16 cellular contexts compared by ENCODE assay signal in the genomic region with DNA sequence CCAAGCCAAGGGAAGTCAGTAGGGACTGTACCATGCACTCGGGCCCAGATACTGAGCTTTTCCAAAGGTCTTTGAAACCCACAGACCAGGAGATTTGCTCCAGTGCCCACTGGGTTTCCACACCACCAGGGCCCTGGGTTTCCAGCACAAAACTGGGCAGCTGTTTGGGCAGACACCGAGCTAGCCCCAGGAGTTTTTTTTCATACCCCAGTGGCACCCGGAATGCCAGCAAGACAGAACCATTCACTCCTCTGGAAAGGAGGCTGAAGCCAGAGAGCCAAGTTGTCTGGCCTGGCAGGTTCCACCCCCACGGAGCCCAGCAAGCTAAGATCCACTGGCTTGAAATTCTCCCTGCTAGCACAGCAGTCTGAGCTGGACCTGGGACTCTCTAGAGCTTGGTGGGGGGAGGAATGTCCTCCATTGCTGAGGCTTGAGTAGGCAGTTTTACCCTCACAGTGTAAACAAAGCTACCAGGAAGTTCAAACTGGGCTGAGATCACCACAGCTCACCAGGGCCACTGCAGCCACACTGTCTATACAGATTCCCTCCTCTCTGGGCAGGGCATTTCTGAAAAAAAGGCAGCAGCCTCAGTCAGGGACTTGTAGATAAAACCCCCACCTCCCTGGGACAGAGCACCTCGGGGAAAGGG.
A peak's percentile ranks its signal among the peaks of the same experiment; 100 is the strongest.
DNase-seq lines count a peak whose midpoint lies in the region; ATAC-seq and TF ChIP-seq lines count a peak whose summit lies in the region.
"Had no signal": no experiment of that assay in that cellular context is flagged by ENCODE, and none has a peak within 500 bp of the region (broad histone marks: within the 10 kb centered on the region; RNA-seq: fewer than 3 reads in every experiment).

No MANE protein-coding gene starts in this region.

- peak overlapping the region in 10 of 11 experiments; percentile 2 to 63 (median 54); a peak in 18 of 22 replicates for H3K4me2 ChIP-seq in BLaER1 treated with 17β-estradiol and CSF1 and Interleukin-3, amounts not matched to agents 10 nM and 100 nM
- H3K4me2 ChIP-seq in mesendoderm (ENCODE audit: low read length), result no peak overlapping the region

- no peak overlapping the region for H4K8ac ChIP-seq in mesendoderm (ENCODE audit: low read depth, low read length)

- no peaks in the 10 kb centered on the region for H4K20me1 ChIP-seq in BLaER1 treated with 17β-estradiol and CSF1 and Interleukin-3, amounts not matched to agents 10 nM and 100 nM

- no peak for TF ChIP-seq CTCF in WTC11 (IDR thresholded peaks at IDR 0.05)

- H3K79me1 ChIP-seq in mesendoderm (ENCODE audit: low read length), result no peaks in the 10 kb centered on the region

- no peak overlapping the region for H3K4me3 ChIP-seq in BLaER1 treated with 17β-estradiol and CSF1 and Interleukin-3, amounts not matched to agents 10 nM and 100 nM
- H3K4me3 ChIP-seq in mesendoderm (ENCODE audit: low read length), result no peak overlapping the region

- no peaks in the 10 kb centered on the region for H3K79me2 ChIP-seq in mesendoderm (ENCODE audit: control insufficient read depth, insufficient read depth, low read length)

- peaks cover 28% of the 10 kb centered on the region for H3K9me3 Mint-ChIP-seq in WTC11
- peaks cover 13% of the 10 kb centered on the region for H3K9me3 Mint-ChIP-seq in activated CD8-positive, alpha-beta memory T cell treated with anti-CD3 and anti-CD28 coated beads, Interleukin-2, amount 10 ng/mL, durations not matched to agents 7 days and 5 days (ENCODE audit: low read depth)

- peaks cover 4% of the 10 kb centered on the region; the same call in 1 of the 2 replicates for H3K36me3 Mint-ChIP-seq in WTC11
- H3K36me3 Mint-ChIP-seq in activated CD8-positive, alpha-beta memory T cell treated with anti-CD3 and anti-CD28 coated beads, Interleukin-2, amount 10 ng/mL, durations not matched to agents 7 days and 5 days, result no peaks in the 10 kb centered on the region
- H3K36me3 Mint-ChIP-seq: CD8-positive, alpha-beta T cell had no signal

- POLR2A ChIA-PET in WTC11 (lab: Charles Lee), result no interaction called here

- H3K56ac ChIP-seq in mesendoderm (ENCODE audit: low read length), result no peak overlapping the region

- H2BK15ac ChIP-seq in mesendoderm (replicated peaks; ENCODE audit: low read depth), result no peak overlapping the region

- H3K18ac ChIP-seq in mesendoderm (ENCODE audit: low read length), result no peak overlapping the region

- H3K23ac ChIP-seq in mesendoderm (ENCODE audit: low read length), result no peak overlapping the region

- no peak overlapping the region for H2BK5ac ChIP-seq in mesendoderm (ENCODE audit: low read length)

- H3K4ac ChIP-seq in mesendoderm (ENCODE audit: low read depth, low read length), result no peak overlapping the region

- H3K4me3 Mint-ChIP-seq in WTC11, result no peak overlapping the region
- H3K4me3 Mint-ChIP-seq in activated CD8-positive, alpha-beta memory T cell treated with anti-CD3 and anti-CD28 coated beads, Interleukin-2, amount 10 ng/mL, durations not matched to agents 7 days and 5 days, result no peak overlapping the region
- H3K4me3 Mint-ChIP-seq: activated CD8-positive, alpha-beta T cell treated with anti-CD3 and anti-CD28 coated beads for 36 hours; CD8-positive, alpha-beta T cell; stimulated activated naive CD8-positive, alpha-beta T cell treated with anti-CD3 and anti-CD28 coated beads, Interleukin-15, Interleukin-2, amounts not matched to agents 100 ng/mL and 50 ng/mL, for 24 hours had no signal

- ATAC-seq in WTC11, result peak; percentile 76
- ATAC-seq in activated CD8-positive, alpha-beta memory T cell treated with anti-CD3 and anti-CD28 coated beads, Interleukin-2, amount 10 ng/mL, durations not matched to agents 7 days and 5 days, result no peak
- ATAC-seq: activated CD8-positive, alpha-beta T cell treated with anti-CD3 and anti-CD28 coated beads for 36 hours; CD8-positive, alpha-beta T cell had no signal

- H2AK5ac ChIP-seq in mesendoderm (ENCODE audit: low read length), result no peak overlapping the region

- no peaks in the 10 kb centered on the region for H3K27me3 ChIP-seq in BLaER1 treated with 17β-estradiol and CSF1 and Interleukin-3, amounts not matched to agents 10 nM and 100 nM
- H3K27me3 ChIP-seq in mesendoderm (ENCODE audit: insufficient read depth, low read length, poor library complexity), result no peaks in the 10 kb centered on the region
- H3K27me3 ChIP-seq: neutrophil had no signal

- DNase-seq in LoVo (ENCODE audit: low spot score), result peak; percentile 8
- no peak for DNase-seq in WTC11 (ENCODE audit: low spot score)
- DNase-seq in mesendoderm, result peak; percentile 66
- no peak for DNase-seq in activated CD8-positive, alpha-beta memory T cell treated with anti-CD3 and anti-CD28 coated beads, Interleukin-2, amount 10 ng/mL, durations not matched to agents 7 days and 5 days
- DNase-seq in NCI-H510A (lab: John Stamatoyannopoulos, UW), result no peak
- DNase-seq in stimulated activated CD4-positive, alpha-beta T cell treated with anti-CD3 and anti-CD28 coated beads, Interleukin-1b, Interleukin-23, amount 100 ng/mL, for 48 hours, result no peak
- DNase-seq in activated effector memory CD4-positive, alpha-beta T cell treated with anti-CD3 and anti-CD28 coated beads, Interleukin-2, amount 50 U/mL, for 16 hours, result no peak
- DNase-seq: activated CD8-positive, alpha-beta T cell treated with anti-CD3 and anti-CD28 coated beads for 36 hours; CD8-positive, alpha-beta T cell; effector CD8-positive, alpha-beta T cell; head of caudate nucleus; kidney; NCI-H82 had no signal

- CTCF ChIA-PET in WTC11 (lab: Charles Lee), result no interaction called here
- CTCF ChIA-PET in activated CD8-positive, alpha-beta memory T cell treated with anti-CD3 and anti-CD28 coated beads, Interleukin-2, amount 10 ng/mL, durations not matched to agents 7 days and 5 days (lab: Charles Lee), result no interaction called here

- no CpG with 5 or more reads among the region's 5 CpGs for WGBS in mesendoderm (ENCODE audit: extremely low coverage, insufficient coverage, low lambda C conversion rate)

- no peaks in the 10 kb centered on the region for H3K36me3 ChIP-seq in BLaER1 treated with 17β-estradiol and CSF1 and Interleukin-3, amounts not matched to agents 10 nM and 100 nM
- H3K36me3 ChIP-seq in mesendoderm (ENCODE audit: control insufficient read depth, insufficient read depth, low read length), result no peaks in the 10 kb centered on the region
- H3K36me3 ChIP-seq: neutrophil had no signal

- H3K9ac ChIP-seq in BLaER1 treated with 17β-estradiol and CSF1 and Interleukin-3, amounts not matched to agents 10 nM and 100 nM, result peak overlapping the region in 1 of 11 experiments; percentile 4; a peak in 1 of 22 replicates
- H3K9ac ChIP-seq in mesendoderm (ENCODE audit: low read length), result no peak overlapping the region

- H3K27ac Mint-ChIP-seq in WTC11, result no peak overlapping the region
- no peak overlapping the region for H3K27ac Mint-ChIP-seq in activated CD8-positive, alpha-beta memory T cell treated with anti-CD3 and anti-CD28 coated beads, Interleukin-2, amount 10 ng/mL, durations not matched to agents 7 days and 5 days
- H3K27ac Mint-ChIP-seq: activated CD8-positive, alpha-beta T cell treated with anti-CD3 and anti-CD28 coated beads for 36 hours; CD8-positive, alpha-beta T cell; stimulated activated naive CD8-positive, alpha-beta T cell treated with anti-CD3 and anti-CD28 coated beads, Interleukin-15, Interleukin-2, amounts not matched to agents 100 ng/mL and 50 ng/mL, for 24 hours had no signal

- peaks cover 0 to 10% (median 9%) of the 10 kb centered on the region in 10 experiments; a peak in 16 of 20 replicates for H3K4me1 ChIP-seq in BLaER1 treated with 17β-estradiol and CSF1 and Interleukin-3, amounts not matched to agents 10 nM and 100 nM
- no peaks in the 10 kb centered on the region for H3K4me1 ChIP-seq in mesendoderm (ENCODE audit: control insufficient read depth, low read depth, low read length)

- no peak overlapping the region for H2BK120ac ChIP-seq in mesendoderm (ENCODE audit: low read depth, low read length)

- H3K27ac ChIP-seq in BLaER1 treated with 17β-estradiol and CSF1 and Interleukin-3, amounts not matched to agents 10 nM and 100 nM, result peak overlapping the region in 10 of 11 experiments; percentile 22 to 59 (median 44); a peak in 16 of 22 replicates
- H3K27ac ChIP-seq in mesendoderm (ENCODE audit: low read depth, low read length), result peak overlapping the region; percentile 45
- H3K27ac ChIP-seq: neutrophil had no signal

- 0 out of 22 replicates have a peak, but pooled peaks cover 0 to 3% (median 0%) of the 10 kb centered on the region in 11 experiments for H3K9me3 ChIP-seq in BLaER1 treated with 17β-estradiol and CSF1 and Interleukin-3, amounts not matched to agents 10 nM and 100 nM (replicated peaks in 1 of 11)
- H3K9me3 ChIP-seq: neutrophil had no signal

- peaks cover 3% of the 10 kb centered on the region for H3K4me1 Mint-ChIP-seq in WTC11
- no peaks in the 10 kb centered on the region for H3K4me1 Mint-ChIP-seq in activated CD8-positive, alpha-beta memory T cell treated with anti-CD3 and anti-CD28 coated beads, Interleukin-2, amount 10 ng/mL, durations not matched to agents 7 days and 5 days

- peaks cover 39% of the 10 kb centered on the region for H3K27me3 Mint-ChIP-seq in WTC11 (ENCODE audit: low read depth)
- H3K27me3 Mint-ChIP-seq in activated CD8-positive, alpha-beta memory T cell treated with anti-CD3 and anti-CD28 coated beads, Interleukin-2, amount 10 ng/mL, durations not matched to agents 7 days and 5 days, result no peaks in the 10 kb centered on the region
- H3K27me3 Mint-ChIP-seq: activated CD8-positive, alpha-beta T cell treated with anti-CD3 and anti-CD28 coated beads for 36 hours; stimulated activated naive CD8-positive, alpha-beta T cell treated with anti-CD3 and anti-CD28 coated beads, Interleukin-15, Interleukin-2, amounts not matched to agents 100 ng/mL and 50 ng/mL, for 24 hours had no signal

- no peak overlapping the region for H4K5ac ChIP-seq in mesendoderm (ENCODE audit: low read length)

TF ChIP-seq in WTC11, 78 proteins besides CTCF, POLR2A, EP300 and RAD21 (continues in another document):
- TF ChIP-seq TEAD4 (CRISPR knock-in tag; IDR thresholded peaks at IDR 0.05) (no peak), CBFB (CRISPR knock-in tag; IDR thresholded peaks at IDR 0.05; ENCODE audit: low read depth) (no peak), ELF4 (CRISPR knock-in tag; IDR thresholded peaks at IDR 0.05; ENCODE audit: low read depth) (no peak), ESRRA (CRISPR knock-in tag; IDR thresholded peaks at IDR 0.05; ENCODE audit: borderline replicate concordance) (no peak), NFATC4 (CRISPR knock-in tag; IDR thresholded peaks at IDR 0.05) (no peak), TEAD1 (CRISPR knock-in tag; IDR thresholded peaks at IDR 0.05) (no peak), ATF1 (CRISPR knock-in tag; IDR thresholded peaks at IDR 0.05) (no peak), MXD4 (CRISPR knock-in tag; IDR thresholded peaks at IDR 0.05; ENCODE audit: borderline replicate concordance) (no peak)
- TF ChIP-seq, protein P1, sequence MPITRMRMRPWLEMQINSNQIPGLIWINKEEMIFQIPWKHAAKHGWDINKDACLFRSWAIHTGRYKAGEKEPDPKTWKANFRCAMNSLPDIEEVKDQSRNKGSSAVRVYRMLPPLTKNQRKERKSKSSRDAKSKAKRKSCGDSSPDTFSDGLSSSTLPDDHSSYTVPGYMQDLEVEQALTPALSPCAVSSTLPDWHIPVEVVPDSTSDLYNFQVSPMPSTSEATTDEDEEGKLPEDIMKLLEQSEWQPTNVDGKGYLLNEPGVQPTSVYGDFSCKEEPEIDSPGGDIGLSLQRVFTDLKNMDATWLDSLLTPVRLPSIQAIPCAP (CRISPR knock-in tag; IDR thresholded peaks at IDR 0.05), result no peak

Comparison
In these comparisons a context has a peak if more than half of its experiments do, and no peak if none do; other contexts are left out.
1. DNase-seq: peak in LoVo (single experiment) and mesendoderm (single experiment); none in WTC11 (single experiment), activated CD8-positive, alpha-beta memory T cell treated with anti-CD3 and anti-CD28 coated beads, Interleukin-2, amount 10 ng/mL, durations not matched to agents 7 days and 5 days (single experiment), NCI-H510A (single experiment), stimulated activated CD4-positive, alpha-beta T cell treated with anti-CD3 and anti-CD28 coated beads, Interleukin-1b, Interleukin-23, amount 100 ng/mL, for 48 hours (single experiment) and activated effector memory CD4-positive, alpha-beta T cell treated with anti-CD3 and anti-CD28 coated beads, Interleukin-2, amount 50 U/mL, for 16 hours (single experiment).